28 cellular contexts compared by ENCODE assay signal in genomic region chr14:98170580-98170979, GRCh38.
DNase-seq lines count a peak whose midpoint lies in the region; ATAC-seq and TF ChIP-seq lines count a peak whose summit lies in the region.
"Had no signal": no experiment of that assay in that cellular context is flagged by ENCODE, and none has a peak within 500 bp of the region (broad histone marks: within the 10 kb centered on the region; RNA-seq: fewer than 3 reads in every experiment).

No MANE protein-coding gene starts in this region.

- H3K4me3 Mint-ChIP-seq in activated CD4-positive, alpha-beta T cell treated with anti-CD3 and anti-CD28 coated beads for 36 hours: no peak overlapping the region
- peak overlapping the region; percentile 38 to 57 (median 50) for H3K4me3 Mint-ChIP-seq in CD4-positive, CD25-positive, alpha-beta regulatory T cell
- H3K4me3 Mint-ChIP-seq in T-helper 17 cell: no peak overlapping the region
- H3K4me3 Mint-ChIP-seq: activated B cell treated with CpG ODN at 0.5 μM for 24 hours; B cell; H9; stimulated activated memory B cell treated with anti-CD40 and anti-IgM and Interleukin-4, amounts not matched to agents 10 μg/mL and 1 μg/mL and 100 μg/mL, for 72 hours had no signal

- no peak for ATAC-seq in activated CD4-positive, alpha-beta T cell treated with anti-CD3 and anti-CD28 coated beads for 36 hours
- ATAC-seq in CD4-positive, CD25-positive, alpha-beta regulatory T cell (ENCODE audit: low read depth in 2 of 2): no peak
- ATAC-seq in T-helper 17 cell: no peak
- ATAC-seq: A549; GM12878; left lobe of liver; stimulated activated memory B cell treated with anti-CD40 and anti-IgM and Interleukin-4, amounts not matched to agents 10 μg/mL and 1 μg/mL and 100 μg/mL, for 72 hours had no signal

- no peak for TF ChIP-seq POLR2A in suprapubic skin (IDR thresholded peaks at IDR 0.05)

- 86% methylated on average over 5 of the region's 5 CpGs for WGBS in suprapubic skin

- TF ChIP-seq CTCF in WERI-Rb-1 (IDR thresholded peaks at IDR 0.05; ENCODE audit: low read depth, low read length) (no peak), suprapubic skin (IDR thresholded peaks at IDR 0.05) (no peak)

- H3K36me3 ChIP-seq in CD4-positive, CD25-positive, alpha-beta regulatory T cell (ENCODE audit: control insufficient read depth, insufficient read depth, low read length): no peaks in the 10 kb centered on the region
- no peaks in the 10 kb centered on the region for H3K36me3 ChIP-seq in effector memory CD4-positive, alpha-beta T cell (ENCODE audit: control insufficient read depth, insufficient read depth, low read length)
- no peaks in the 10 kb centered on the region for H3K36me3 ChIP-seq in WERI-Rb-1
- H3K36me3 ChIP-seq in suprapubic skin: no peaks in the 10 kb centered on the region
- H3K36me3 ChIP-seq: esophagus squamous epithelium, ovary, right atrium auricular region, thoracic aorta, vagina had no signal

- POLR2A ChIA-PET in activated CD4-positive, alpha-beta T cell treated with anti-CD3 and anti-CD28 coated beads for 36 hours (lab: Charles Lee): no interaction called here

- H3K9me3 Mint-ChIP-seq in activated CD4-positive, alpha-beta T cell treated with anti-CD3 and anti-CD28 coated beads for 36 hours (ENCODE audit: low read depth): peaks cover 8% of the 10 kb centered on the region
- peaks cover 0 to 5% (median 0%) of the 10 kb centered on the region in 7 donors for H3K9me3 Mint-ChIP-seq in CD4-positive, CD25-positive, alpha-beta regulatory T cell
- H3K9me3 Mint-ChIP-seq: H9 had no signal

- H3K9me3 ChIP-seq in CD4-positive, CD25-positive, alpha-beta regulatory T cell (ENCODE audit: control insufficient read depth in 2 of 2, low read length in 2 of 2): peaks cover 0 to 3% of the 10 kb centered on the region in 2 experiments
- H3K9me3 ChIP-seq in T-helper 17 cell (ENCODE audit: control insufficient read depth, low read length, poor library complexity, severe bottlenecking) (peaks cover 2% of the 10 kb centered on the region), WERI-Rb-1 (ENCODE audit: severe bottlenecking) (no peaks in the 10 kb centered on the region), suprapubic skin (no peaks in the 10 kb centered on the region)
- no peaks in the 10 kb centered on the region for H3K9me3 ChIP-seq in effector memory CD4-positive, alpha-beta T cell (ENCODE audit: control insufficient read depth, low read length)
- H3K9me3 ChIP-seq: A549, esophagus squamous epithelium, ovary, right atrium auricular region, thoracic aorta, vagina had no signal

- no peaks in the 10 kb centered on the region for H3K27me3 ChIP-seq in CD4-positive, CD25-positive, alpha-beta regulatory T cell (ENCODE audit: control insufficient read depth, insufficient read depth, low read length)
- no peaks in the 10 kb centered on the region for H3K27me3 ChIP-seq in effector memory CD4-positive, alpha-beta T cell (replicated peaks; ENCODE audit: control insufficient read depth, insufficient read depth, low read length, poor library complexity, severe bottlenecking)
- H3K27me3 ChIP-seq in WERI-Rb-1 (ENCODE audit: insufficient read depth, low read depth, severe bottlenecking) (peaks cover 56% of the 10 kb centered on the region), suprapubic skin (no peaks in the 10 kb centered on the region)
- H3K27me3 ChIP-seq: ovary, right atrium auricular region, vagina had no signal

- peak overlapping the region; percentile 99 for H3K27ac Mint-ChIP-seq in activated CD4-positive, alpha-beta T cell treated with anti-CD3 and anti-CD28 coated beads for 36 hours
- H3K27ac Mint-ChIP-seq in CD4-positive, CD25-positive, alpha-beta regulatory T cell: peak overlapping the region; percentile 93 to 99 (median 98)
- H3K27ac Mint-ChIP-seq in T-helper 17 cell: peak overlapping the region; percentile 100
- H3K27ac Mint-ChIP-seq: activated B cell treated with CpG ODN at 0.5 μM for 24 hours; B cell; H9; stimulated activated memory B cell treated with anti-CD40 and anti-IgM and Interleukin-4, amounts not matched to agents 10 μg/mL and 1 μg/mL and 100 μg/mL, for 72 hours had no signal

- no peaks in the 10 kb centered on the region for H3K27me3 Mint-ChIP-seq in activated CD4-positive, alpha-beta T cell treated with anti-CD3 and anti-CD28 coated beads for 36 hours
- no peaks in the 10 kb centered on the region for H3K27me3 Mint-ChIP-seq in CD4-positive, CD25-positive, alpha-beta regulatory T cell
- no peaks in the 10 kb centered on the region for H3K27me3 Mint-ChIP-seq in T-helper 17 cell
- H3K27me3 Mint-ChIP-seq: activated B cell treated with CpG ODN at 0.5 μM for 24 hours; B cell; stimulated activated memory B cell treated with anti-CD40 and anti-IgM and Interleukin-4, amounts not matched to agents 10 μg/mL and 1 μg/mL and 100 μg/mL, for 72 hours had no signal

- DNase-seq in activated CD4-positive, alpha-beta T cell treated with anti-CD3 and anti-CD28 coated beads for 36 hours: no peak
- no peak for DNase-seq in activated CD4-positive, alpha-beta T cell treated with anti-CD3 and anti-CD28 coated beads for 48 hours
- no peak for DNase-seq in CD4-positive, CD25-positive, alpha-beta regulatory T cell
- no peak for DNase-seq in T-helper 17 cell
- DNase-seq in effector memory CD4-positive, alpha-beta T cell: no peak
- DNase-seq in posterior vena cava (ENCODE audit: low spot score): no peak
- no peak for DNase-seq in WERI-Rb-1
- no peak for DNase-seq in suprapubic skin (ENCODE audit: low spot score in 2 of 2)
- DNase-seq: activated B cell treated with CpG ODN at 0.5 μM for 24 hours; esophagus squamous epithelium; H9; Karpas-422; mesenchymal stem cell; MV-4-11; NCI-H2171 treated with DMSO at 0.1 percent for 48 hours; NCI-H69; ovary; RPMI8226; stimulated activated CD4-positive, alpha-beta T cell treated with anti-CD3 and anti-CD28 coated beads, Interleukin-2, amount 100 ng/mL, for 48 hours had no signal

- peaks cover 77% of the 10 kb centered on the region for H3K4me1 ChIP-seq in CD4-positive, CD25-positive, alpha-beta regulatory T cell (ENCODE audit: control insufficient read depth, insufficient read depth, low read length, poor library complexity, severe bottlenecking)
- H3K4me1 ChIP-seq in effector memory CD4-positive, alpha-beta T cell (ENCODE audit: control insufficient read depth, insufficient read depth, low read length, poor library complexity, severe bottlenecking): peaks cover 80% of the 10 kb centered on the region
- H3K4me1 ChIP-seq in suprapubic skin: no peaks in the 10 kb centered on the region
- H3K4me1 ChIP-seq: A549, esophagus squamous epithelium, right atrium auricular region, vagina had no signal

- peaks cover 96% of the 10 kb centered on the region for H3K4me1 Mint-ChIP-seq in activated CD4-positive, alpha-beta T cell treated with anti-CD3 and anti-CD28 coated beads for 36 hours
- peaks cover 40 to 95% (median 73%) of the 10 kb centered on the region in 4 donors for H3K4me1 Mint-ChIP-seq in CD4-positive, CD25-positive, alpha-beta regulatory T cell
- H3K4me1 Mint-ChIP-seq in T-helper 17 cell: peaks cover 77% of the 10 kb centered on the region
- H3K4me1 Mint-ChIP-seq: activated B cell treated with CpG ODN at 0.5 μM for 24 hours; B cell; stimulated activated memory B cell treated with anti-CD40 and anti-IgM and Interleukin-4, amounts not matched to agents 10 μg/mL and 1 μg/mL and 100 μg/mL, for 72 hours had no signal

- TF ChIP-seq EP300 in suprapubic skin (IDR thresholded peaks at IDR 0.05): no peak

- H3K36me3 Mint-ChIP-seq in activated CD4-positive, alpha-beta T cell treated with anti-CD3 and anti-CD28 coated beads for 36 hours (ENCODE audit: low read depth): peaks cover 24% of the 10 kb centered on the region
- H3K36me3 Mint-ChIP-seq in CD4-positive, CD25-positive, alpha-beta regulatory T cell: peaks cover 9% of the 10 kb centered on the region
- H3K36me3 Mint-ChIP-seq in T-helper 17 cell (ENCODE audit: low read depth): no peaks in the 10 kb centered on the region
- H3K36me3 Mint-ChIP-seq: stimulated activated memory B cell treated with anti-CD40 and anti-IgM and Interleukin-4, amounts not matched to agents 10 μg/mL and 1 μg/mL and 100 μg/mL, for 72 hours had no signal

- no peak overlapping the region for H3K4me3 ChIP-seq in CD4-positive, CD25-positive, alpha-beta regulatory T cell (ENCODE audit: low read depth, low read length)
- no peak overlapping the region for H3K4me3 ChIP-seq in effector memory CD4-positive, alpha-beta T cell (ENCODE audit: insufficient read depth, low read depth, low read length, poor library complexity, severe bottlenecking)
- no peak overlapping the region for H3K4me3 ChIP-seq in WERI-Rb-1 (ENCODE audit: low read depth, low read length)
- H3K4me3 ChIP-seq in suprapubic skin: no peak overlapping the region
- H3K4me3 ChIP-seq: A549, coronary artery, esophagus squamous epithelium, GM12878, ovary, right atrium auricular region, thoracic aorta, vagina had no signal

- CTCF ChIA-PET in activated CD4-positive, alpha-beta T cell treated with anti-CD3 and anti-CD28 coated beads for 36 hours (lab: Charles Lee): interaction anchor here (1.3 to 2.1 kb wide), 3 partner anchors 19 to 60 kb away, joined by 4 to 10 read pairs (median 9); no protein-coding TSS in a partner anchor

- intact Hi-C loops in activated CD4-positive, alpha-beta T cell treated with anti-CD3 and anti-CD28 coated beads for 36 hours (cut with DNase I, micrococcal nuclease): no loop called here
- intact Hi-C loops in posterior vena cava (cut with DNase I): no loop called here

- H3K27ac ChIP-seq in CD4-positive, CD25-positive, alpha-beta regulatory T cell (ENCODE audit: insufficient read depth, low read length, poor library complexity, severe bottlenecking): peak overlapping the region; percentile 77
- H3K27ac ChIP-seq in effector memory CD4-positive, alpha-beta T cell (ENCODE audit: insufficient read depth, low read length, poor library complexity, severe bottlenecking): peak overlapping the region; percentile 69
- H3K27ac ChIP-seq in WERI-Rb-1 (no peak overlapping the region), suprapubic skin (no peak overlapping the region)
- H3K27ac ChIP-seq: A549, coronary artery, esophagus squamous epithelium, ovary, right atrium auricular region, thoracic aorta, vagina had no signal

Comparison
In these comparisons a context has a peak if more than half of its experiments do, and no peak if none do; other contexts are left out.
1. H3K4me3 Mint-ChIP-seq: peak in CD4-positive, CD25-positive, alpha-beta regulatory T cell (4 of 4); none in activated CD4-positive, alpha-beta T cell treated with anti-CD3 and anti-CD28 coated beads for 36 hours (single experiment) and T-helper 17 cell (single experiment).
2. H3K27ac ChIP-seq: peak in CD4-positive, CD25-positive, alpha-beta regulatory T cell (single experiment) and effector memory CD4-positive, alpha-beta T cell (single experiment); none in WERI-Rb-1 (single experiment) and suprapubic skin (single experiment).
3. Peak in every context shown above with its lines, with median percentiles within 50 percentile points of each other: H3K27ac Mint-ChIP-seq.